12 cellular contexts compared by ENCODE assay signal in the genomic region with DNA sequence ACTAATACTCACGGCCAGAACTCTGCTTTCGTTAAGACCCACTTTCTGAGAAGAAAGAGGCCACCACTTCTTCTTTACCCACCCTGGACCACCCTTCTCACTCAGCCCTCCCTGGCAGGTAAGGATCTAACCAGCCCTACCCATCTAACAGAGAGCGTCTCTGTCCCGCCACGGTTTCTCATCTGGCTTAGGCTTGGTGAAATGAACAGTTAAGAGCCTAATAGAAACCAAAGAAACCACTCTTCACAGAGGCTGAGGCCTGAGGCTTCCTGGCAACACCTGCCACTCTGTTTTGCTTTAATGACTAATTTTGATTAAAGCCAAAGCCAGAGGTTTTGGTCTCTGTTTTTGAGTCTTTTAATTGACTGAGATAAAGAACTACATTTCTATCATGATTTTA.
DNase-seq lines count a peak whose midpoint lies in the region; ATAC-seq and TF ChIP-seq lines count a peak whose summit lies in the region.
"Had no signal": no experiment of that assay in that cellular context is flagged by ENCODE, and none has a peak within 500 bp of the region (broad histone marks: within the 10 kb centered on the region; RNA-seq: fewer than 3 reads in every experiment).

No MANE protein-coding gene starts in this region.

- TF ChIP-seq CTCF in dorsolateral prefrontal cortex (IDR thresholded peaks at IDR 0.05 in 54 of 56, conservative IDR thresholded peaks at IDR 0.05 in 2 of 56; ENCODE audit: low read depth in 1 of 56, partially characterized antibody in 56 of 56) (no peak), osteocyte (IDR thresholded peaks at IDR 0.05) (no peak), Caco-2 (IDR thresholded peaks at IDR 0.05; ENCODE audit: insufficient read depth in 1 of 2, low read depth in 1 of 2, low read length in 1 of 2, severe bottlenecking in 1 of 2, unreplicated experiment in 1 of 2) (no peak)

- H3K27ac Mint-ChIP-seq in osteocyte (ENCODE audit: unreplicated experiment) = no peak overlapping the region
- H3K27ac Mint-ChIP-seq in Caco-2 (ENCODE audit: unreplicated experiment) = no peak overlapping the region
- no peak overlapping the region for H3K27ac Mint-ChIP-seq in activated CD4-positive, alpha-beta T cell treated with anti-CD3 and anti-CD28 coated beads, Interleukin-2, amount 10 ng/mL, durations not matched to agents 24 days and 14 days

- H3K27me3 ChIP-seq in dorsolateral prefrontal cortex = no peaks in the 10 kb centered on the region
- H3K27me3 ChIP-seq in Caco-2 (replicated peaks; ENCODE audit: control insufficient read depth, insufficient read depth, low read length) = no peaks in the 10 kb centered on the region
- H3K27me3 ChIP-seq: BE2C had no signal

- H3K27ac ChIP-seq in dorsolateral prefrontal cortex = peak overlapping the region in 1 of 59 donors; percentile 27

- H3K9me3 ChIP-seq in Caco-2 = no peaks in the 10 kb centered on the region
- H3K9me3 ChIP-seq: BE2C had no signal

- CTCF ChIA-PET in Caco-2 (lab: Charles Lee) = no interaction called here

- ATAC-seq in GM19043 (IDR thresholded peaks at IDR 0.05; ENCODE audit: low read depth, unreplicated experiment) (peak; percentile 81), HG02678 (IDR thresholded peaks at IDR 0.05; ENCODE audit: unreplicated experiment) (peak; percentile 94), HG03469 (IDR thresholded peaks at IDR 0.05; ENCODE audit: unreplicated experiment) (peak; percentile 82)
- ATAC-seq: left cardiac atrium had no signal

- peaks cover 8% of the 10 kb centered on the region for H3K27me3 Mint-ChIP-seq in osteocyte (ENCODE audit: unreplicated experiment)
- no peaks in the 10 kb centered on the region for H3K27me3 Mint-ChIP-seq in Caco-2 (ENCODE audit: insufficient read depth, unreplicated experiment)
- peaks cover 5% of the 10 kb centered on the region for H3K27me3 Mint-ChIP-seq in activated CD4-positive, alpha-beta T cell treated with anti-CD3 and anti-CD28 coated beads, Interleukin-2, amount 10 ng/mL, durations not matched to agents 24 days and 14 days

- H3K4me1 Mint-ChIP-seq in osteocyte (ENCODE audit: unreplicated experiment) (no peaks in the 10 kb centered on the region), Caco-2 (ENCODE audit: low read depth, unreplicated experiment) (no peaks in the 10 kb centered on the region)
- no peaks in the 10 kb centered on the region for H3K4me1 Mint-ChIP-seq in activated CD4-positive, alpha-beta T cell treated with anti-CD3 and anti-CD28 coated beads, Interleukin-2, amount 10 ng/mL, durations not matched to agents 24 days and 14 days

- BruUV-seq in Caco-2 (replicated peaks; lab: Mats Ljungman, UMichigan) = no TSS peak

- no peaks in the 10 kb centered on the region for H3K36me3 Mint-ChIP-seq in osteocyte (ENCODE audit: unreplicated experiment)
- H3K36me3 Mint-ChIP-seq in Caco-2 (ENCODE audit: insufficient read depth, unreplicated experiment) = no peaks in the 10 kb centered on the region
- no peaks in the 10 kb centered on the region for H3K36me3 Mint-ChIP-seq in activated CD4-positive, alpha-beta T cell treated with anti-CD3 and anti-CD28 coated beads, Interleukin-2, amount 10 ng/mL, durations not matched to agents 24 days and 14 days (ENCODE audit: low read depth)

- no peaks in the 10 kb centered on the region for H3K4me1 ChIP-seq in Caco-2

- POLR2A ChIA-PET in Caco-2 (lab: Charles Lee) = no interaction called here

- H3K4me3 Mint-ChIP-seq in osteocyte (ENCODE audit: unreplicated experiment) = no peak overlapping the region
- H3K4me3 Mint-ChIP-seq in Caco-2 (ENCODE audit: unreplicated experiment) = no peak overlapping the region
- no peak overlapping the region for H3K4me3 Mint-ChIP-seq in activated CD4-positive, alpha-beta T cell treated with anti-CD3 and anti-CD28 coated beads, Interleukin-2, amount 10 ng/mL, durations not matched to agents 24 days and 14 days

- H3K4me3 ChIP-seq in dorsolateral prefrontal cortex (no peak overlapping the region), Caco-2 (ENCODE audit: low read depth, low read length) (no peak overlapping the region)

- intact Hi-C loops in dorsolateral prefrontal cortex (cut with DNase I) = loop anchor here (10.0 kb wide), 3 partner anchors 185 to 455 kb away; no protein-coding TSS in a partner anchor
- intact Hi-C loops in Caco-2 (cut with micrococcal nuclease; ENCODE audit: unreplicated experiment) = loop anchor here (10.0 kb wide), 1 partner anchor 455 kb away; no protein-coding TSS in a partner anchor
- intact Hi-C loops in activated CD4-positive, alpha-beta T cell treated with anti-CD3 and anti-CD28 coated beads, Interleukin-2, amount 10 ng/mL, durations not matched to agents 24 days and 14 days (cut with micrococcal nuclease) = no loop called here

- no peaks in the 10 kb centered on the region for H3K36me3 ChIP-seq in Caco-2 (ENCODE audit: control insufficient read depth, insufficient read depth, low read length)
- H3K36me3 ChIP-seq: BE2C had no signal

- H3K9me3 Mint-ChIP-seq in osteocyte (ENCODE audit: unreplicated experiment) (no peaks in the 10 kb centered on the region), Caco-2 (ENCODE audit: unreplicated experiment) (no peaks in the 10 kb centered on the region)
- H3K9me3 Mint-ChIP-seq in activated CD4-positive, alpha-beta T cell treated with anti-CD3 and anti-CD28 coated beads, Interleukin-2, amount 10 ng/mL, durations not matched to agents 24 days and 14 days = no peaks in the 10 kb centered on the region

- peak; percentile 27 for DNase-seq in DMS79 treated with DMSO at 0.1 percent for 48 hours (lab: John Stamatoyannopoulos, UW)
- DNase-seq in dorsolateral prefrontal cortex = no peak
- DNase-seq in osteocyte (ENCODE audit: extremely low spot score, unreplicated experiment) = no peak
- DNase-seq in Caco-2 = no peak
- DNase-seq in activated CD4-positive, alpha-beta T cell treated with anti-CD3 and anti-CD28 coated beads, Interleukin-2, amount 10 ng/mL, durations not matched to agents 24 days and 14 days = no peak
- DNase-seq: activated CD8-positive, alpha-beta memory T cell treated with anti-CD3 and anti-CD28 coated beads, Interleukin-2, amount 50 U/mL, for 4 hours; BE2C; left cardiac atrium; NCI-H446 had no signal
